Comparison of ENCODE assay signal across 18 cellular contexts in the genomic region with DNA sequence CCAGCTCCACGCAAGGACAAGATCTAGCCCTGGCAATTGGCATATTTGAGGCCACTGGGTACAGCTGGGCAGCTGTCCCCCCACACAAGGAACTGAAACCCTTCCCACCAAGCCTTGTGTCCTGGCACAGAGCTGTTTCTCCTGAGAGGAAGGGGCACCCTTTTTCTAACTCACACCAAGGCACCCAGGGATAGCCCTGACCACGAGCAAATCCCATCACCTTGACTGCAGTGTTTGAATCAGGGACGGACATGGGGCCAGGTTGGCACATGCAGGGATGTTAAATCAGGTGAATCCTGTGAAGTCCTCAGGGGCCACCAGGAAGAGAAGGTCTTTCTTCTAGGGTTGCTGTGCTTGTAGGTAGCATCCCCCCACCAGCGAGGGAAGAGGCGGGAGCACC.
DNase-seq lines count a peak whose midpoint lies in the region; ATAC-seq and TF ChIP-seq lines count a peak whose summit lies in the region.
"Had no signal": no experiment of that assay in that cellular context is flagged by ENCODE, and none has a peak within 500 bp of the region (broad histone marks: within the 10 kb centered on the region; RNA-seq: fewer than 3 reads in every experiment).

No MANE protein-coding gene starts in this region.

- no peak for TF ChIP-seq CTCF in BE2C (IDR thresholded peaks at IDR 0.05; ENCODE audit: low read depth, low read length)
- no peak for TF ChIP-seq CTCF in RWPE2 (IDR thresholded peaks at IDR 0.05; ENCODE audit: poor library complexity, severe bottlenecking)

- H3K27ac Mint-ChIP-seq in activated naive CD8-positive, alpha-beta T cell treated with anti-CD3 and anti-CD28 coated beads for 36 hours = no peak overlapping the region
- no peak overlapping the region for H3K27ac Mint-ChIP-seq in effector memory CD8-positive, alpha-beta T cell
- H3K27ac Mint-ChIP-seq: CD4-positive, alpha-beta memory T cell had no signal

- peak; percentile 1 for DNase-seq in BE2C
- DNase-seq in RWPE2 (ENCODE audit: low spot score) = peak; percentile 68
- DNase-seq in activated naive CD8-positive, alpha-beta T cell treated with anti-CD3 and anti-CD28 coated beads for 36 hours = no peak
- DNase-seq in effector memory CD8-positive, alpha-beta T cell = no peak
- DNase-seq: 8988T; C1 segment of cervical spinal cord; Calu3; CD4-positive, alpha-beta memory T cell; COR-L47; DMS53; DMS79 treated with DMSO at 0.1 percent for 48 hours; GF-D8; GOT3; H7; HCEC 1CT had no signal

- peaks cover 18% of the 10 kb centered on the region for H3K27me3 Mint-ChIP-seq in activated naive CD8-positive, alpha-beta T cell treated with anti-CD3 and anti-CD28 coated beads for 36 hours
- H3K27me3 Mint-ChIP-seq in effector memory CD8-positive, alpha-beta T cell = peaks cover 45 to 66% of the 10 kb centered on the region in 2 donors

- H3K27ac ChIP-seq in BLaER1 treated with 17β-estradiol and CSF1 and Interleukin-3, amounts not matched to agents 10 nM and 100 nM = no peak overlapping the region
- H3K27ac ChIP-seq in RWPE2 (ENCODE audit: poor library complexity, severe bottlenecking) = no peak overlapping the region
- H3K27ac ChIP-seq: A549 had no signal

- H3K27me3 ChIP-seq in BE2C = no peaks in the 10 kb centered on the region
- no peaks in the 10 kb centered on the region for H3K27me3 ChIP-seq in BLaER1 treated with 17β-estradiol and CSF1 and Interleukin-3, amounts not matched to agents 10 nM and 100 nM
- no peaks in the 10 kb centered on the region for H3K27me3 ChIP-seq in RWPE2 (ENCODE audit: insufficient read depth, poor library complexity, severe bottlenecking)

- H3K4me2 ChIP-seq in BLaER1 treated with 17β-estradiol and CSF1 and Interleukin-3, amounts not matched to agents 10 nM and 100 nM = peak overlapping the region in 9 of 11 experiments; percentile 5 to 43 (median 32); a peak in 14 of 22 replicates
- H3K4me2 ChIP-seq: A549 had no signal

- peaks cover 1% of the 10 kb centered on the region for H3K36me3 Mint-ChIP-seq in activated naive CD8-positive, alpha-beta T cell treated with anti-CD3 and anti-CD28 coated beads for 36 hours
- peaks cover 3% of the 10 kb centered on the region for H3K36me3 Mint-ChIP-seq in effector memory CD8-positive, alpha-beta T cell (ENCODE audit: insufficient read depth)
- H3K36me3 Mint-ChIP-seq: CD4-positive, alpha-beta memory T cell had no signal

- no peaks in the 10 kb centered on the region for H3K9me3 ChIP-seq in BE2C
- H3K9me3 ChIP-seq in BLaER1 treated with 17β-estradiol and CSF1 and Interleukin-3, amounts not matched to agents 10 nM and 100 nM (replicated peaks in 1 of 11) = peaks cover 0 to 10% (median 0%) of the 10 kb centered on the region in 11 experiments; a peak in 2 of 22 replicates
- no peaks in the 10 kb centered on the region for H3K9me3 ChIP-seq in RWPE2 (ENCODE audit: severe bottlenecking)
- H3K9me3 ChIP-seq: A549 had no signal

- no peaks in the 10 kb centered on the region for H3K4me1 Mint-ChIP-seq in activated naive CD8-positive, alpha-beta T cell treated with anti-CD3 and anti-CD28 coated beads for 36 hours
- H3K4me1 Mint-ChIP-seq in effector memory CD8-positive, alpha-beta T cell (ENCODE audit: low read depth in 2 of 2) = no peaks in the 10 kb centered on the region
- H3K4me1 Mint-ChIP-seq: CD4-positive, alpha-beta memory T cell had no signal

- ATAC-seq in RWPE2 (ENCODE audit: low read depth) (no peak), GM18502 (IDR thresholded peaks at IDR 0.05; ENCODE audit: poor library complexity, unreplicated experiment) (no peak)
- ATAC-seq in effector memory CD8-positive, alpha-beta T cell (replicated peaks) = no peak
- ATAC-seq: A549 had no signal

- H3K4me3 ChIP-seq in BE2C (ENCODE audit: low read depth, low read length) (no peak overlapping the region), RWPE2 (ENCODE audit: severe bottlenecking) (no peak overlapping the region)
- H3K4me3 ChIP-seq in BLaER1 treated with 17β-estradiol and CSF1 and Interleukin-3, amounts not matched to agents 10 nM and 100 nM = no peak overlapping the region
- H3K4me3 ChIP-seq: A549 had no signal

- no peaks in the 10 kb centered on the region for H3K9me3 Mint-ChIP-seq in activated naive CD8-positive, alpha-beta T cell treated with anti-CD3 and anti-CD28 coated beads for 36 hours
- H3K9me3 Mint-ChIP-seq in effector memory CD8-positive, alpha-beta T cell = no peaks in the 10 kb centered on the region

- H3K36me3 ChIP-seq in BE2C = no peaks in the 10 kb centered on the region
- H3K36me3 ChIP-seq in BLaER1 treated with 17β-estradiol and CSF1 and Interleukin-3, amounts not matched to agents 10 nM and 100 nM = no peaks in the 10 kb centered on the region
- H3K36me3 ChIP-seq in RWPE2 (ENCODE audit: low read depth) = no peaks in the 10 kb centered on the region

- H3K4me3 Mint-ChIP-seq in activated naive CD8-positive, alpha-beta T cell treated with anti-CD3 and anti-CD28 coated beads for 36 hours = no peak overlapping the region
- H3K4me3 Mint-ChIP-seq in effector memory CD8-positive, alpha-beta T cell = no peak overlapping the region
- H3K4me3 Mint-ChIP-seq: CD4-positive, alpha-beta memory T cell had no signal

- H3K9ac ChIP-seq in BLaER1 treated with 17β-estradiol and CSF1 and Interleukin-3, amounts not matched to agents 10 nM and 100 nM = no peak overlapping the region

- no peaks in the 10 kb centered on the region for H3K4me1 ChIP-seq in BE2C
- peaks cover 0 to 19% (median 7%) of the 10 kb centered on the region in 10 experiments; a peak in 11 of 20 replicates for H3K4me1 ChIP-seq in BLaER1 treated with 17β-estradiol and CSF1 and Interleukin-3, amounts not matched to agents 10 nM and 100 nM
- no peaks in the 10 kb centered on the region for H3K4me1 ChIP-seq in RWPE2 (ENCODE audit: insufficient read depth, poor library complexity, severe bottlenecking)
- H3K4me1 ChIP-seq: A549 had no signal

- H4K20me1 ChIP-seq in BLaER1 treated with 17β-estradiol and CSF1 and Interleukin-3, amounts not matched to agents 10 nM and 100 nM = no peaks in the 10 kb centered on the region

Comparison
In these comparisons a context has a peak if more than half of its experiments do, and no peak if none do; other contexts are left out.
1. DNase-seq: peak in BE2C (single experiment) and RWPE2 (single experiment); none in activated naive CD8-positive, alpha-beta T cell treated with anti-CD3 and anti-CD28 coated beads for 36 hours (single experiment) and effector memory CD8-positive, alpha-beta T cell (0 of 3).